In genomic region chr2:236166157-236166780, GRCh38 we compare ENCODE assay signal across 8 cellular contexts. TPM values are rescaled to one million over a fixed set of nuclear protein-coding genes. Genes with fewer than 3 reads are reported as not detected.
DNase-seq lines count a peak whose midpoint lies in the region; ATAC-seq, FAIRE-seq and TF ChIP-seq lines count a peak whose summit lies in the region.

No MANE protein-coding gene starts in this region.

- peaks cover 4% of the 10 kb centered on the region for H3K36me3 Mint-ChIP-seq in T-helper 2 cell treated with Interferon-gamma antibody and Interleukin-4, amounts not matched to agents 5 μg/mL and 100 μg/mL, for 36 hours (ENCODE audit: low read depth)
- no peaks in the 10 kb centered on the region for H3K36me3 Mint-ChIP-seq in activated CD4-positive, alpha-beta memory T cell treated with anti-CD3 and anti-CD28 coated beads for 36 hours

- H3K4me3 ChIP-seq in iPS-18c (ENCODE audit: insufficient read depth, low read depth, low read length) (peak overlapping the region; percentile 60), small intestine (ENCODE audit: low read depth in 1 of 2, low read length in 2 of 2) (peak overlapping the region in 1 of 2 donors; percentile 35), Peyer's patch (peak overlapping the region in 2 of 4 donors; percentile 33 to 41)

- no peak for FAIRE-seq in small intestine (lab: Jason Lieb, UNC)

- TF ChIP-seq POLR2A in Peyer's patch (IDR thresholded peaks at IDR 0.05), result no peak

- peaks cover 38 to 69% of the 10 kb centered on the region in 2 donors for H3K27me3 ChIP-seq in small intestine (ENCODE audit: control insufficient read depth in 2 of 2, insufficient read depth in 2 of 2, low read length in 2 of 2)
- peaks cover 0 to 86% of the 10 kb centered on the region in 2 donors for H3K27me3 ChIP-seq in Peyer's patch

- POLR2A ChIA-PET in activated CD4-positive, alpha-beta memory T cell treated with anti-CD3 and anti-CD28 coated beads for 36 hours (lab: Charles Lee), result no interaction called here

- no peak for DNase-seq in T-helper 2 cell treated with Interferon-gamma antibody and Interleukin-4, amounts not matched to agents 5 μg/mL and 100 μg/mL, for 36 hours (ENCODE audit: low spot score)
- DNase-seq in T-helper 2 cell (no peak), small intestine (peak; percentile 16), NCI-H2029 treated with DMSO at 0.1 percent for 48 hours (lab: John Stamatoyannopoulos, UW) (no peak), Peyer's patch (no peak)
- no peak for DNase-seq in activated CD4-positive, alpha-beta memory T cell treated with anti-CD3 and anti-CD28 coated beads for 36 hours

- no peak for ATAC-seq in HG02938 (IDR thresholded peaks at IDR 0.05; ENCODE audit: unreplicated experiment)

- TF ChIP-seq CTCF in Peyer's patch (IDR thresholded peaks at IDR 0.05), result no peak

- CTCF ChIA-PET in activated CD4-positive, alpha-beta memory T cell treated with anti-CD3 and anti-CD28 coated beads for 36 hours (lab: Charles Lee), result interaction anchor here (1.0 to 2.0 kb wide), 3 partner anchors 12 to 387 kb away, joined by 3 to 12 read pairs (median 4); no protein-coding TSS in a partner anchor

- no peak overlapping the region for H3K4me3 Mint-ChIP-seq in T-helper 2 cell treated with Interferon-gamma antibody and Interleukin-4, amounts not matched to agents 5 μg/mL and 100 μg/mL, for 36 hours
- H3K4me3 Mint-ChIP-seq in activated CD4-positive, alpha-beta memory T cell treated with anti-CD3 and anti-CD28 coated beads for 36 hours, result peak overlapping the region; percentile 4

- peaks cover 2% of the 10 kb centered on the region for H3K4me1 Mint-ChIP-seq in T-helper 2 cell treated with Interferon-gamma antibody and Interleukin-4, amounts not matched to agents 5 μg/mL and 100 μg/mL, for 36 hours (ENCODE audit: low read depth)
- H3K4me1 Mint-ChIP-seq in activated CD4-positive, alpha-beta memory T cell treated with anti-CD3 and anti-CD28 coated beads for 36 hours (ENCODE audit: low read depth), result peaks cover 14% of the 10 kb centered on the region

- H3K4me1 ChIP-seq in small intestine (ENCODE audit: control insufficient read depth in 2 of 2, insufficient read depth in 1 of 2, low read depth in 1 of 2, low read length in 1 of 2) (peaks cover 2 to 3% of the 10 kb centered on the region in 2 donors), Peyer's patch (peaks cover 0 to 59% (median 4%) of the 10 kb centered on the region in 4 donors)

- H3K36me3 ChIP-seq in small intestine (ENCODE audit: control insufficient read depth in 2 of 2, insufficient read depth in 2 of 2, low read length in 2 of 2) (no peaks in the 10 kb centered on the region), Peyer's patch (no peaks in the 10 kb centered on the region)

- intact Hi-C loops in activated CD4-positive, alpha-beta memory T cell treated with anti-CD3 and anti-CD28 coated beads for 36 hours (cut with micrococcal nuclease), result loop anchor here (10.0 kb wide), 1 partner anchor 491 kb away; no protein-coding TSS in a partner anchor

- peak overlapping the region; percentile 60 for H3K27ac Mint-ChIP-seq in T-helper 2 cell treated with Interferon-gamma antibody and Interleukin-4, amounts not matched to agents 5 μg/mL and 100 μg/mL, for 36 hours
- H3K27ac Mint-ChIP-seq in activated CD4-positive, alpha-beta memory T cell treated with anti-CD3 and anti-CD28 coated beads for 36 hours, result no peak overlapping the region

- H3K9me3 Mint-ChIP-seq in T-helper 2 cell treated with Interferon-gamma antibody and Interleukin-4, amounts not matched to agents 5 μg/mL and 100 μg/mL, for 36 hours, result no peaks in the 10 kb centered on the region
- no peaks in the 10 kb centered on the region for H3K9me3 Mint-ChIP-seq in activated CD4-positive, alpha-beta memory T cell treated with anti-CD3 and anti-CD28 coated beads for 36 hours

- H3K27me3 Mint-ChIP-seq in T-helper 2 cell treated with Interferon-gamma antibody and Interleukin-4, amounts not matched to agents 5 μg/mL and 100 μg/mL, for 36 hours (ENCODE audit: low read depth), result peaks cover 66% of the 10 kb centered on the region
- peaks cover 62% of the 10 kb centered on the region for H3K27me3 Mint-ChIP-seq in activated CD4-positive, alpha-beta memory T cell treated with anti-CD3 and anti-CD28 coated beads for 36 hours

- 3 to 8% (median 4%) methylated on average over 41 of the region's 41 CpGs for WGBS in small intestine, 3 donors

- H3K27ac ChIP-seq in small intestine (ENCODE audit: low read depth in 1 of 2, low read length in 1 of 2), result no peak overlapping the region
- no peak overlapping the region for H3K27ac ChIP-seq in Peyer's patch

- H3K9me3 ChIP-seq in iPS-18c (ENCODE audit: control insufficient read depth, insufficient read depth, low read length) (peaks cover 8% of the 10 kb centered on the region), small intestine (ENCODE audit: control insufficient read depth, low read depth) (no peaks in the 10 kb centered on the region), Peyer's patch (peaks cover 0 to 6% (median 0%) of the 10 kb centered on the region in 4 donors)

RNA-seq across cellular contexts. Expression of gene GBX2, which starts 1.9 kb away (rescaled TPM):
- not detected for total RNA-seq in activated CD4-positive, alpha-beta memory T cell treated with anti-CD3 and anti-CD28 coated beads for 36 hours
- not detected for polyA plus RNA-seq in small intestine
- total RNA-seq in Peyer's patch, result not detected
